In the genomic region with DNA sequence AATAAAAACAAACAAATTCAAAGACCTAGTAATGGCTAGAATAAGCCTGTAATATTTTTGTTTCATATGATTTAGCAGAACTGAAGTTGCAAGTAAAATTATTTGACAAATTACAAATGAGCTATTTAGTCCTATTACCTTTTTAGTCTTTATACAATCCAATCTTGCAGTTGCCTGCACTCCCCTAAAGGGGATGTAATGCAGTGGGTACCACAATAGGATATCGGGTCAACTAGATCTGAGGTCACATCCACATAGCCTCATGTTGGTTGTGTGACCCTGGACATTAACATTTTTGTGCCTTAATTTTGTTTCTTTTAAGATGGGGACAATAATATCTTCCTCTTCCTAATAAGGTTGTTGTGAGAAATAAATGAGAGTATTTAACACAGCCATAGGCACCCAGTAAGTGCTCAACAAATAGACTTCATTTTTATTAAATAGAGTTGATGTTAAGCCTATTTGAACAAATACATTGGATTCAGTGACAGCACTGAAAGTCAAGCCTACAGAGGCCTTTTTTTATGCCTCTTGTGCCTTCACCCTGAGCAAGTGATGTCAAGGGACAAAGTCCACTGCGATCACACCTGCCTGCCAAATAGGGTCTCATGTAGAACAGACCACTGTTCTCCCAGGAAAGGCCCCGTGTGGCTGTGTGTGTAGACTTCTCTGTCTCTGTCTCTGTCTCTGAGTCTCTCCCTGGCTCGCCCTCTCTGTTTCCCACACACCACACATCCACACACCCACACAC, we compare ENCODE assay signal across 1 cellular context.
TF ChIP-seq lines count a peak whose summit lies in the region.

No MANE protein-coding gene starts in this region.

TF ChIP-seq in WTC11, 78 proteins besides CTCF, POLR2A, EP300 and RAD21 (continued from another document):
- TF ChIP-seq, protein P1, sequence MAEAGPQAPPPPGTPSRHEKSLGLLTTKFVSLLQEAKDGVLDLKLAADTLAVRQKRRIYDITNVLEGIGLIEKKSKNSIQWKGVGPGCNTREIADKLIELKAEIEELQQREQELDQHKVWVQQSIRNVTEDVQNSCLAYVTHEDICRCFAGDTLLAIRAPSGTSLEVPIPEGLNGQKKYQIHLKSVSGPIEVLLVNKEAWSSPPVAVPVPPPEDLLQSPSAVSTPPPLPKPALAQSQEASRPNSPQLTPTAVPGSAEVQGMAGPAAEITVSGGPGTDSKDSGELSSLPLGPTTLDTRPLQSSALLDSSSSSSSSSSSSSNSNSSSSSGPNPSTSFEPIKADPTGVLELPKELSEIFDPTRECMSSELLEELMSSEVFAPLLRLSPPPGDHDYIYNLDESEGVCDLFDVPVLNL (CRISPR knock-in tag; IDR thresholded peaks at IDR 0.05; ENCODE audit: borderline replicate concordance, low read depth), result no peak
TF ChIP-seq in WTC11: peak in this region for 0.
